In the genomic region with DNA sequence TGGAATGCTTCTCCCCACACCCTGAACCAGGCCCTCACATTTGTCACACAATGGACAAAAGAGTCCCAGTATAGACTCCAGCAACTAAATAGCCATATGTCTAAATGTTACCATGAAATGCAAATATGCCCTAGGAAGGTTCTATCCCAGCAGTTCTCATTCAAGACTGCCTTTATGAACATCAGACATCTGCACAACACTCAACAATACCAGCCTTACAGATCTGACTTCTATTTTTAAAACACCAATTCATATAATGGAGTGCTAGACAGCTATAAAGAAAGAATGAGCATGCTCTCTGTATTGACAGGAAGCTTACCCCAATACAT, we compare ENCODE assay signal across 2 cellular contexts.
A peak's percentile ranks its signal among the peaks of the same experiment; 100 is the strongest.
TF ChIP-seq lines count a peak whose summit lies in the region.

No MANE protein-coding gene starts in this region.

TF ChIP-seq in IMR-90, 13 proteins besides CTCF, POLR2A, EP300 and RAD21:
- TF ChIP-seq MAZ (IDR thresholded peaks at IDR 0.05; ENCODE audit: borderline replicate concordance, low read depth, low read length) (no peak), FOS (IDR thresholded peaks at IDR 0.05; ENCODE audit: low read depth, low read length) (no peak), CEBPB (IDR thresholded peaks at IDR 0.05; ENCODE audit: low read depth, low read length) (no peak), MAFK (IDR thresholded peaks at IDR 0.05; ENCODE audit: low read depth, low read length) (no peak), NFE2L2 (IDR thresholded peaks at IDR 0.05; ENCODE audit: low read depth, low read length) (no peak), SMC3 (IDR thresholded peaks at IDR 0.05; ENCODE audit: low read depth, low read length) (no peak), MXI1 (IDR thresholded peaks at IDR 0.05; ENCODE audit: borderline replicate concordance, low read depth, low read length) (no peak), RCOR1 (IDR thresholded peaks at IDR 0.05; ENCODE audit: insufficient replicate concordance, low read length) (no peak), BHLHE40 (IDR thresholded peaks at IDR 0.05; ENCODE audit: low read depth, low read length) (no peak), RFX5 (IDR thresholded peaks at IDR 0.05; ENCODE audit: low read depth, low read length) (no peak)
- TF ChIP-seq, protein P1, sequence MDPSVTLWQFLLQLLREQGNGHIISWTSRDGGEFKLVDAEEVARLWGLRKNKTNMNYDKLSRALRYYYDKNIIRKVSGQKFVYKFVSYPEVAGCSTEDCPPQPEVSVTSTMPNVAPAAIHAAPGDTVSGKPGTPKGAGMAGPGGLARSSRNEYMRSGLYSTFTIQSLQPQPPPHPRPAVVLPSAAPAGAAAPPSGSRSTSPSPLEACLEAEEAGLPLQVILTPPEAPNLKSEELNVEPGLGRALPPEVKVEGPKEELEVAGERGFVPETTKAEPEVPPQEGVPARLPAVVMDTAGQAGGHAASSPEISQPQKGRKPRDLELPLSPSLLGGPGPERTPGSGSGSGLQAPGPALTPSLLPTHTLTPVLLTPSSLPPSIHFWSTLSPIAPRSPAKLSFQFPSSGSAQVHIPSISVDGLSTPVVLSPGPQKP (IDR thresholded peaks at IDR 0.05; ENCODE audit: borderline replicate concordance, low read depth, low read length) = no peak
TF ChIP-seq in IMR-90: peak in this region for 0.

TF ChIP-seq in HepG2, 621 proteins besides CTCF, POLR2A, EP300 and RAD21:
- TF ChIP-seq ZNF878 (CRISPR knock-in tag; IDR thresholded peaks at IDR 0.05) = 0 out of 2 replicates have a peak, but pooled peaks have one; percentile 4
- 0 out of 2 replicates have a peak, but pooled peaks have one; percentile 5 for TF ChIP-seq ZKSCAN8 (CRISPR knock-in tag; IDR thresholded peaks at IDR 0.05; ENCODE audit: borderline replicate concordance)
- no peak for TF ChIP-seq TBL1XR1 (IDR thresholded peaks at IDR 0.05; ENCODE audit: borderline replicate concordance, low read length, partially characterized antibody)
- no peak for TF ChIP-seq ZNF432 (CRISPR knock-in tag; IDR thresholded peaks at IDR 0.05; ENCODE audit: borderline replicate concordance)
- TF ChIP-seq, protein P2, sequence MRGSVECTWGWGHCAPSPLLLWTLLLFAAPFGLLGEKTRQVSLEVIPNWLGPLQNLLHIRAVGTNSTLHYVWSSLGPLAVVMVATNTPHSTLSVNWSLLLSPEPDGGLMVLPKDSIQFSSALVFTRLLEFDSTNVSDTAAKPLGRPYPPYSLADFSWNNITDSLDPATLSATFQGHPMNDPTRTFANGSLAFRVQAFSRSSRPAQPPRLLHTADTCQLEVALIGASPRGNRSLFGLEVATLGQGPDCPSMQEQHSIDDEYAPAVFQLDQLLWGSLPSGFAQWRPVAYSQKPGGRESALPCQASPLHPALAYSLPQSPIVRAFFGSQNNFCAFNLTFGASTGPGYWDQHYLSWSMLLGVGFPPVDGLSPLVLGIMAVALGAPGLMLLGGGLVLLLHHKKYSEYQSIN (CRISPR knock-in tag; IDR thresholded peaks at IDR 0.05; ENCODE audit: borderline replicate concordance) = no peak
- TF ChIP-seq RXRA (CRISPR knock-in tag; IDR thresholded peaks at IDR 0.05) = no peak
- TF ChIP-seq MXD4 (CRISPR knock-in tag; IDR thresholded peaks at IDR 0.05) = no peak
- TF ChIP-seq NR3C1 (CRISPR knock-in tag; IDR thresholded peaks at IDR 0.05) = no peak
- no peak for TF ChIP-seq PHF21A (CRISPR knock-in tag; IDR thresholded peaks at IDR 0.05)
- TF ChIP-seq U2AF1 (optimal IDR thresholded peaks at IDR 0.05; ENCODE audit: low read depth, low read length) = no peak
- TF ChIP-seq TCF7L2 (IDR thresholded peaks at IDR 0.05; ENCODE audit: low read depth, low read length) = no peak
- no peak for TF ChIP-seq ZNF557 (CRISPR knock-in tag; IDR thresholded peaks at IDR 0.05)
- no peak for TF ChIP-seq ZNF747 (CRISPR knock-in tag; IDR thresholded peaks at IDR 0.05; ENCODE audit: borderline replicate concordance)
- TF ChIP-seq ZNF782 (CRISPR knock-in tag; IDR thresholded peaks at IDR 0.05; ENCODE audit: borderline replicate concordance) = no peak
- TF ChIP-seq, protein P3, sequence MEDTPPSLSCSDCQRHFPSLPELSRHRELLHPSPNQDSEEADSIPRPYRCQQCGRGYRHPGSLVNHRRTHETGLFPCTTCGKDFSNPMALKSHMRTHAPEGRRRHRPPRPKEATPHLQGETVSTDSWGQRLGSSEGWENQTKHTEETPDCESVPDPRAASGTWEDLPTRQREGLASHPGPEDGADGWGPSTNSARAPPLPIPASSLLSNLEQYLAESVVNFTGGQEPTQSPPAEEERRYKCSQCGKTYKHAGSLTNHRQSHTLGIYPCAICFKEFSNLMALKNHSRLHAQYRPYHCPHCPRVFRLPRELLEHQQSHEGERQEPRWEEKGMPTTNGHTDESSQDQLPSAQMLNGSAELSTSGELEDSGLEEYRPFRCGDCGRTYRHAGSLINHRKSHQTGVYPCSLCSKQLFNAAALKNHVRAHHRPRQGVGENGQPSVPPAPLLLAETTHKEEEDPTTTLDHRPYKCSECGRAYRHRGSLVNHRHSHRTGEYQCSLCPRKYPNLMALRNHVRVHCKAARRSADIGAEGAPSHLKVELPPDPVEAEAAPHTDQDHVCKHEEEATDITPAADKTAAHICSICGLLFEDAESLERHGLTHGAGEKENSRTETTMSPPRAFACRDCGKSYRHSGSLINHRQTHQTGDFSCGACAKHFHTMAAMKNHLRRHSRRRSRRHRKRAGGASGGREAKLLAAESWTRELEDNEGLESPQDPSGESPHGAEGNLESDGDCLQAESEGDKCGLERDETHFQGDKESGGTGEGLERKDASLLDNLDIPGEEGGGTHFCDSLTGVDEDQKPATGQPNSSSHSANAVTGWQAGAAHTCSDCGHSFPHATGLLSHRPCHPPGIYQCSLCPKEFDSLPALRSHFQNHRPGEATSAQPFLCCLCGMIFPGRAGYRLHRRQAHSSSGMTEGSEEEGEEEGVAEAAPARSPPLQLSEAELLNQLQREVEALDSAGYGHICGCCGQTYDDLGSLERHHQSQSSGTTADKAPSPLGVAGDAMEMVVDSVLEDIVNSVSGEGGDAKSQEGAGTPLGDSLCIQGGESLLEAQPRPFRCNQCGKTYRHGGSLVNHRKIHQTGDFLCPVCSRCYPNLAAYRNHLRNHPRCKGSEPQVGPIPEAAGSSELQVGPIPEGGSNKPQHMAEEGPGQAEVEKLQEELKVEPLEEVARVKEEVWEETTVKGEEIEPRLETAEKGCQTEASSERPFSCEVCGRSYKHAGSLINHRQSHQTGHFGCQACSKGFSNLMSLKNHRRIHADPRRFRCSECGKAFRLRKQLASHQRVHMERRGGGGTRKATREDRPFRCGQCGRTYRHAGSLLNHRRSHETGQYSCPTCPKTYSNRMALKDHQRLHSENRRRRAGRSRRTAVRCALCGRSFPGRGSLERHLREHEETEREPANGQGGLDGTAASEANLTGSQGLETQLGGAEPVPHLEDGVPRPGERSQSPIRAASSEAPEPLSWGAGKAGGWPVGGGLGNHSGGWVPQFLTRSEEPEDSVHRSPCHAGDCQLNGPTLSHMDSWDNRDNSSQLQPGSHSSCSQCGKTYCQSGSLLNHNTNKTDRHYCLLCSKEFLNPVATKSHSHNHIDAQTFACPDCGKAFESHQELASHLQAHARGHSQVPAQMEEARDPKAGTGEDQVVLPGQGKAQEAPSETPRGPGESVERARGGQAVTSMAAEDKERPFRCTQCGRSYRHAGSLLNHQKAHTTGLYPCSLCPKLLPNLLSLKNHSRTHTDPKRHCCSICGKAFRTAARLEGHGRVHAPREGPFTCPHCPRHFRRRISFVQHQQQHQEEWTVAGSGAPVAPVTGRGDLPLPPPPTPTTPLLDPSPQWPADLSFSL (CRISPR knock-in tag; IDR thresholded peaks at IDR 0.05) = 0 out of 2 replicates have a peak, but pooled peaks have one; percentile 28
- TF ChIP-seq ATRX (CRISPR knock-in tag; IDR thresholded peaks at IDR 0.05; ENCODE audit: borderline replicate concordance) = no peak
- TF ChIP-seq ARNTL (CRISPR knock-in tag; IDR thresholded peaks at IDR 0.05) = no peak
- TF ChIP-seq TEAD3 (CRISPR knock-in tag; optimal IDR thresholded peaks at IDR 0.05; ENCODE audit: borderline replicate concordance) = peak; percentile 23
- TF ChIP-seq, protein P4, sequence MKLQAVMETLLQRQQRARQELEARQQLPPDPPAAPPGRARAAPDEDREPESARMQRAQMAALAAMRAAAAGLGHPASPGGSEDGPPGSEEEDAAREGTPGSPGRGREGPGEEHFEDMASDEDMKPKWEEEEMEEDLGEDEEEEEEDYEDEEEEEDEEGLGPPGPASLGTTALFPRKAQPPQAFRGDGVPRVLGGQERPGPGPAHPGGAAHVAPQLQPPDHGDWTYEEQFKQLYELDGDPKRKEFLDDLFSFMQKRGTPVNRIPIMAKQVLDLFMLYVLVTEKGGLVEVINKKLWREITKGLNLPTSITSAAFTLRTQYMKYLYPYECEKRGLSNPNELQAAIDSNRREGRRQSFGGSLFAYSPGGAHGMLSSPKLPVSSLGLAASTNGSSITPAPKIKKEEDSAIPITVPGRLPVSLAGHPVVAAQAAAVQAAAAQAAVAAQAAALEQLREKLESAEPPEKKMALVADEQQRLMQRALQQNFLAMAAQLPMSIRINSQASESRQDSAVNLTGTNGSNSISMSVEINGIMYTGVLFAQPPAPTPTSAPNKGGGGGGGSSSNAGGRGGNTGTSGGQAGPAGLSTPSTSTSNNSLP (IDR thresholded peaks at IDR 0.05; ENCODE audit: low read depth, low read length) = no peak
- TF ChIP-seq SP5 (CRISPR knock-in tag; IDR thresholded peaks at IDR 0.05; ENCODE audit: borderline replicate concordance, low read depth) = no peak
- peak; percentile 7; the same call in 1 of the 2 replicates for TF ChIP-seq ATF1 (CRISPR knock-in tag; IDR thresholded peaks at IDR 0.05)
- no peak for TF ChIP-seq MED8 (CRISPR knock-in tag; IDR thresholded peaks at IDR 0.05; ENCODE audit: insufficient replicate concordance)
- no peak for TF ChIP-seq SOX13 (IDR thresholded peaks at IDR 0.05)
- 0 out of 4 replicates have a peak, but pooled peaks of 1 of the 2 experiments have one; percentile 13 for TF ChIP-seq SOX13 (CRISPR knock-in tag; conservative IDR thresholded peaks at IDR 0.05 in 1 of 2, IDR thresholded peaks at IDR 0.05 in 1 of 2)
- no peak for TF ChIP-seq ZSCAN21 (CRISPR knock-in tag; IDR thresholded peaks at IDR 0.05; ENCODE audit: borderline replicate concordance)
- TF ChIP-seq NBN (conservative IDR thresholded peaks at IDR 0.05) = no peak
